Comparison of ENCODE assay signal across 9 cellular contexts in genomic region chr17:3003401-3004149, GRCh38. TPM values are rescaled to one million over a fixed set of nuclear protein-coding genes. Genes with fewer than 3 reads are reported as not detected.
DNase-seq lines count a peak whose midpoint lies in the region; ATAC-seq and TF ChIP-seq lines count a peak whose summit lies in the region.
"Had no signal": no experiment of that assay in that cellular context is flagged by ENCODE, and none has a peak within 500 bp of the region (broad histone marks: within the 10 kb centered on the region; RNA-seq: fewer than 3 reads in every experiment).

No MANE protein-coding gene starts in this region.

- H3K27ac Mint-ChIP-seq in activated T-helper 2 cell treated with anti-CD3 and anti-CD28 coated beads, Interferon-gamma antibody, Interleukin-2, Interleukin-4, amounts not matched to agents 10 μg/mL and 5 μg/mL and 100 μg/mL, durations not matched to agents 14 hours and 24 hours and 36 hours: no peak overlapping the region

- peaks cover 7% of the 10 kb centered on the region for H3K79me2 ChIP-seq in osteoblast (ENCODE audit: insufficient read depth, low read length)

- H2AFZ ChIP-seq in osteoblast (ENCODE audit: low read length): peak overlapping the region; percentile 72

- H3K36me3 Mint-ChIP-seq in activated T-helper 2 cell treated with anti-CD3 and anti-CD28 coated beads, Interferon-gamma antibody, Interleukin-2, Interleukin-4, amounts not matched to agents 10 μg/mL and 5 μg/mL and 100 μg/mL, durations not matched to agents 14 hours and 24 hours and 36 hours (ENCODE audit: low read depth): no peaks in the 10 kb centered on the region

- CTCF ChIA-PET in GM10248 (lab: Yijun Ruan, JAX): interaction anchor here (0.7 to 1.3 kb wide), 2 partner anchors 9 to 156 kb away, joined by 3 to 4 read pairs; no protein-coding TSS in a partner anchor

- peaks cover 36% of the 10 kb centered on the region for H3K36me3 ChIP-seq in effector memory CD4-positive, alpha-beta T cell (ENCODE audit: control insufficient read depth, insufficient read depth, low read length)
- peaks cover 20% of the 10 kb centered on the region for H3K36me3 ChIP-seq in osteoblast (ENCODE audit: insufficient read depth, low read length)

- H3K27ac ChIP-seq in effector memory CD4-positive, alpha-beta T cell (ENCODE audit: insufficient read depth, low read length, poor library complexity, severe bottlenecking): peak overlapping the region; percentile 51
- H3K27ac ChIP-seq in osteoblast (ENCODE audit: low read depth, low read length): peak overlapping the region; percentile 90

- H3K4me2 ChIP-seq in osteoblast (ENCODE audit: insufficient read depth, low read length): peak overlapping the region; percentile 54

- H3K4me3 ChIP-seq in effector memory CD4-positive, alpha-beta T cell (ENCODE audit: insufficient read depth, low read depth, low read length, poor library complexity, severe bottlenecking): peak overlapping the region; percentile 40
- peak overlapping the region; percentile 42 for H3K4me3 ChIP-seq in osteoblast (ENCODE audit: insufficient read depth, low read length)

- TF ChIP-seq CTCF in GM10248 (IDR thresholded peaks at IDR 0.05; ENCODE audit: control extremely low read depth, extremely low read depth, low read depth, missing control alignments): no peak
- no peak for TF ChIP-seq CTCF in osteoblast (IDR thresholded peaks at IDR 0.05; ENCODE audit: extremely low read depth, low read depth, low read length)

- no peaks in the 10 kb centered on the region for H4K20me1 ChIP-seq in osteoblast (ENCODE audit: insufficient read depth, low read length)

- no peaks in the 10 kb centered on the region for H3K4me1 Mint-ChIP-seq in activated T-helper 2 cell treated with anti-CD3 and anti-CD28 coated beads, Interferon-gamma antibody, Interleukin-2, Interleukin-4, amounts not matched to agents 10 μg/mL and 5 μg/mL and 100 μg/mL, durations not matched to agents 14 hours and 24 hours and 36 hours (ENCODE audit: low read depth)

- POLR2A ChIA-PET in GM10248 (lab: Yijun Ruan, JAX): no interaction called here

- no peaks in the 10 kb centered on the region for H3K27me3 Mint-ChIP-seq in activated T-helper 2 cell treated with anti-CD3 and anti-CD28 coated beads, Interferon-gamma antibody, Interleukin-2, Interleukin-4, amounts not matched to agents 10 μg/mL and 5 μg/mL and 100 μg/mL, durations not matched to agents 14 hours and 24 hours and 36 hours (ENCODE audit: low read depth)

- no peaks in the 10 kb centered on the region for H3K9me3 Mint-ChIP-seq in activated T-helper 2 cell treated with anti-CD3 and anti-CD28 coated beads, Interferon-gamma antibody, Interleukin-2, Interleukin-4, amounts not matched to agents 10 μg/mL and 5 μg/mL and 100 μg/mL, durations not matched to agents 14 hours and 24 hours and 36 hours

- intact Hi-C loops in activated T-helper 2 cell treated with anti-CD3 and anti-CD28 coated beads, Interferon-gamma antibody, Interleukin-2, Interleukin-4, amounts not matched to agents 10 μg/mL and 5 μg/mL and 100 μg/mL, durations not matched to agents 14 hours and 24 hours and 36 hours (cut with micrococcal nuclease): no loop called here

- H3K9me3 ChIP-seq in effector memory CD4-positive, alpha-beta T cell (ENCODE audit: control insufficient read depth, low read length): no peaks in the 10 kb centered on the region
- no peaks in the 10 kb centered on the region for H3K9me3 ChIP-seq in osteoblast (ENCODE audit: low read depth, low read length)

- no peaks in the 10 kb centered on the region for H3K27me3 ChIP-seq in effector memory CD4-positive, alpha-beta T cell (replicated peaks; ENCODE audit: control insufficient read depth, insufficient read depth, low read length, poor library complexity, severe bottlenecking)
- no peaks in the 10 kb centered on the region for H3K27me3 ChIP-seq in osteoblast (ENCODE audit: insufficient read depth, low read length)

- ATAC-seq in HG03442 (IDR thresholded peaks at IDR 0.05; ENCODE audit: unreplicated experiment): no peak
- ATAC-seq in GM21390 (IDR thresholded peaks at IDR 0.05; ENCODE audit: unreplicated experiment): no peak

- H3K4me3 Mint-ChIP-seq in activated T-helper 2 cell treated with anti-CD3 and anti-CD28 coated beads, Interferon-gamma antibody, Interleukin-2, Interleukin-4, amounts not matched to agents 10 μg/mL and 5 μg/mL and 100 μg/mL, durations not matched to agents 14 hours and 24 hours and 36 hours (ENCODE audit: low read depth): no peak overlapping the region

- H3K4me1 ChIP-seq in effector memory CD4-positive, alpha-beta T cell (ENCODE audit: control insufficient read depth, insufficient read depth, low read length, poor library complexity, severe bottlenecking): peaks cover 5% of the 10 kb centered on the region
- peaks cover 22% of the 10 kb centered on the region for H3K4me1 ChIP-seq in osteoblast (ENCODE audit: insufficient read depth, low read length)

- DNase-seq in GM10248 (ENCODE audit: extremely low spot score) (peak; percentile 69), MV-4-11 (lab: John Stamatoyannopoulos, UW) (peak; percentile 87), osteoblast (ENCODE audit: insufficient read length, low spot score, missing footprints) (no peak), SK-N-DZ (ENCODE audit: low spot score) (no peak)
- no peak for DNase-seq in effector memory CD4-positive, alpha-beta T cell
- no peak for DNase-seq in activated T-helper 2 cell treated with anti-CD3 and anti-CD28 coated beads, Interferon-gamma antibody, Interleukin-2, Interleukin-4, amounts not matched to agents 10 μg/mL and 5 μg/mL and 100 μg/mL, durations not matched to agents 14 hours and 24 hours and 36 hours (ENCODE audit: low spot score)

RNA-seq across cellular contexts. Expression of gene OR1D5, which starts 59.8 kb away (rescaled TPM):
- not detected in 2 replicates for total RNA-seq in osteoblast
- total RNA-seq in activated T-helper 2 cell treated with anti-CD3 and anti-CD28 coated beads, Interferon-gamma antibody, Interleukin-2, Interleukin-4, amounts not matched to agents 10 μg/mL and 5 μg/mL and 100 μg/mL, durations not matched to agents 14 hours and 24 hours and 36 hours: not detected in 2 replicates
- polyA plus RNA-seq in SK-N-DZ (2014; cell fraction: cytosol; rRNA removed): not detected in 2 replicates
- not detected in 2 replicates for polyA plus RNA-seq in SK-N-DZ (2014; cell fraction: nucleus; rRNA removed)
- total RNA-seq: H1 had no signal
- polyA plus RNA-seq: H1 had no signal

Comparison
In these comparisons a context has a peak if more than half of its experiments do, and no peak if none do; other contexts are left out.
1. DNase-seq: peak in GM10248 (single experiment) and MV-4-11 (single experiment); none in effector memory CD4-positive, alpha-beta T cell (0 of 3), osteoblast (single experiment), activated T-helper 2 cell treated with anti-CD3 and anti-CD28 coated beads, Interferon-gamma antibody, Interleukin-2, Interleukin-4, amounts not matched to agents 10 μg/mL and 5 μg/mL and 100 μg/mL, durations not matched to agents 14 hours and 24 hours and 36 hours (single experiment) and SK-N-DZ (single experiment).